Comparison of ENCODE assay signal across 1 cellular context in genomic region chr7:154789404-154789803, GRCh38.
TF ChIP-seq lines count a peak whose summit lies in the region.

No MANE protein-coding gene starts in this region.

TF ChIP-seq in SK-N-SH treated with all-trans-retinoic acid at 6 μM for 48 hours, 23 proteins besides CTCF, POLR2A, EP300 and RAD21 (continued from another document):
- TF ChIP-seq POU6F1 (CRISPR knock-in tag; IDR thresholded peaks at IDR 0.05; ENCODE audit: borderline replicate concordance, low read depth) (no peak), GLIS3 (CRISPR knock-in tag; IDR thresholded peaks at IDR 0.05) (no peak), ESRRG (CRISPR knock-in tag; IDR thresholded peaks at IDR 0.05) (no peak), ZC3H10 (CRISPR knock-in tag; IDR thresholded peaks at IDR 0.05) (no peak), TSHZ2 (CRISPR knock-in tag; IDR thresholded peaks at IDR 0.05) (no peak), CREB5 (CRISPR knock-in tag; IDR thresholded peaks at IDR 0.05; ENCODE audit: low read depth) (no peak)
